ENCODE assay signal across 1 cellular context in the genomic region with DNA sequence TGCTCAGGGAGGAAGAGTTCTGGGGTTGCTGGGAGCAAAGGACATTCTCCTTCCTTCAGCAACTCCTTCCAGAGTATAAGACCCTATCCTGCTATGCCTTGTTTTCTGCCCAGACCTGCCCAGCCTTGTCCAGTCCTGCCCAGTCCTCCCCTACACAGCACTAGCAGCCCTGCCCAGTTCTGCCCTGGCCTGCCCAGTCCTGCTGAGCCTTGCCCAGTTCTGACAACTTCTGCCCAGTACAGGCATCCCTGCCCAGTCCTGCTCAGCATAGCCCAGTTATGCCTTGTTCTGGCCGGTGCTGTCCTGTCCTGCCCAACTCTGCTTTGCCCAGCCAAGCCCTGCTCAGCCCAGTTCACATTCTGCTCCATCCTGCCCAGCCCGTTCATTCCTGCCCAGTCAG.
TF ChIP-seq lines count a peak whose summit lies in the region.

No MANE protein-coding gene starts in this region.

TF ChIP-seq in H1, 55 proteins besides CTCF, POLR2A, EP300 and RAD21:
- no peak for TF ChIP-seq BCL11A (IDR thresholded peaks at IDR 0.05; ENCODE audit: low read depth in 2 of 2, low read length in 2 of 2)
- no peak for TF ChIP-seq NRF1 (IDR thresholded peaks at IDR 0.05; ENCODE audit: low read depth, low read length)
- TF ChIP-seq, protein P1, sequence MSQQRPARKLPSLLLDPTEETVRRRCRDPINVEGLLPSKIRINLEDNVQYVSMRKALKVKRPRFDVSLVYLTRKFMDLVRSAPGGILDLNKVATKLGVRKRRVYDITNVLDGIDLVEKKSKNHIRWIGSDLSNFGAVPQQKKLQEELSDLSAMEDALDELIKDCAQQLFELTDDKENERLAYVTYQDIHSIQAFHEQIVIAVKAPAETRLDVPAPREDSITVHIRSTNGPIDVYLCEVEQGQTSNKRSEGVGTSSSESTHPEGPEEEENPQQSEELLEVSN (IDR thresholded peaks at IDR 0.05) = no peak
- no peak for TF ChIP-seq HDAC6 (IDR thresholded peaks at IDR 0.05; ENCODE audit: low read depth, low read length)
- no peak for TF ChIP-seq YY1 (IDR thresholded peaks at IDR 0.05; ENCODE audit: low read depth, low read length)
- TF ChIP-seq SUZ12 (IDR thresholded peaks at IDR 0.05; ENCODE audit: low read length) = no peak
- TF ChIP-seq PHF8 (conservative IDR thresholded peaks at IDR 0.05; ENCODE audit: low read depth, low read length) = no peak
- no peak for TF ChIP-seq CBX5 (IDR thresholded peaks at IDR 0.05; ENCODE audit: low read depth, low read length)
- no peak for TF ChIP-seq RXRA (IDR thresholded peaks at IDR 0.05; ENCODE audit: insufficient read depth, low read depth, low read length)
